Comparison of ENCODE assay signal across 18 cellular contexts in genomic region chr7:1318661-1319060, GRCh38.
"Had no signal": no experiment of that assay in that cellular context is flagged by ENCODE, and none has a peak within 500 bp of the region (broad histone marks: within the 10 kb centered on the region; RNA-seq: fewer than 3 reads in every experiment).

No MANE protein-coding gene starts in this region.

- H3K9me3 ChIP-seq: mucosa of descending colon, pancreas, prostate gland had no signal

- H3K4me3 Mint-ChIP-seq: naive thymus-derived CD8-positive, alpha-beta T cell; type B pancreatic cell had no signal

- H3K36me3 ChIP-seq: pancreas, prostate gland had no signal

- H3K27me3 ChIP-seq: pancreas had no signal

- H3K27ac Mint-ChIP-seq: naive thymus-derived CD8-positive, alpha-beta T cell; type B pancreatic cell had no signal

- H3K4me1 ChIP-seq: pancreas, prostate gland had no signal

- DNase-seq: central memory CD4-positive, alpha-beta T cell; cortex of kidney; effector CD8-positive, alpha-beta T cell; foreskin melanocyte; left cardiac atrium; mucosa of descending colon; occipital lobe; stimulated activated CD4-positive, alpha-beta T cell treated with anti-CD3 and anti-CD28 coated beads, Interleukin-12 subunit alpha, Interleukin-12 subunit beta, amount 100 ng/mL, for 4 hours; stimulated activated naive CD4-positive, alpha-beta T cell treated with Interleukin-2 at 50 U/mL for 16 hours had no signal

- ATAC-seq: left cardiac atrium; mucosa of descending colon; naive thymus-derived CD8-positive, alpha-beta T cell; pancreas; sciatic nerve had no signal

- H3K4me3 ChIP-seq: dorsolateral prefrontal cortex, mucosa of descending colon, pancreas, prostate gland, skin epidermis had no signal

- H3K9me3 Mint-ChIP-seq: naive thymus-derived CD8-positive, alpha-beta T cell; type B pancreatic cell had no signal

- H3K36me3 Mint-ChIP-seq: naive thymus-derived CD8-positive, alpha-beta T cell; type B pancreatic cell had no signal

- H3K4me1 Mint-ChIP-seq: naive thymus-derived CD8-positive, alpha-beta T cell had no signal

- H3K27ac ChIP-seq: dorsolateral prefrontal cortex, pancreas, prostate gland, skin epidermis had no signal

- FAIRE-seq: bronchial epithelial cell, keratinocyte, pancreas had no signal
